9 cellular contexts compared by ENCODE assay signal in the genomic region with DNA sequence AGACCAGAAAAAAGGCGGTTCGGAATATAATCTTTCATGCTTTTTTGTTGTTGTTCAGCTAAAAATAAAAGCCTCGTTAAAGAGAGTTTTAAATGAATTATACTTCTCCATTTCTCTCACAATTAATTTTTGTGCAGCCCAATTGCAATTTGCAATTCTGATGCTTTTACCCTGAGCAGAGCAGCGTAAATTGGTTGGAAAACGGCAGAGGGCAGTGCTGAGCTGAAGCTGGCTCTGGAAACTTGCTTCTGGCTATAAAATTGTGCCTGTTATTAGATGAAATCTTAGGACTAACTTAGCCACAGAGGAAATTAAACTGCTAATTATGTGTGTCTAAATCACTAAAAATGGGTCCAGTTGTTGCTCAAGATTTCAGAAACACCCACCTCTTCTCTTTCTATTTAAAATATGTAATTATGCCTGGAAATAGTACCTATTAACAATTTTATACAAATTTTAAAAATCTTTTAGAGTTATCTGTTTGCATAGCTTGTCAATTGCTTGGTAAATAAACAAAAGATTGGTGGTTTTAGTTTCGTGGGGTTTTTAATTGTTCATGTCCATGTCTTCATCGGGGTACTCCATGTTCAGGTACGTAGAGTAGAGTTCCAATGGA.
DNase-seq lines count a peak whose midpoint lies in the region; ATAC-seq, FAIRE-seq and TF ChIP-seq lines count a peak whose summit lies in the region.
"Had no signal": no experiment of that assay in that cellular context is flagged by ENCODE, and none has a peak within 500 bp of the region (broad histone marks: within the 10 kb centered on the region; RNA-seq: fewer than 3 reads in every experiment).

No MANE protein-coding gene starts in this region.

- H3K27me3 ChIP-seq in OCI-LY3 (ENCODE audit: low read depth, low read length) (no peaks in the 10 kb centered on the region), bronchial epithelial cell (ENCODE audit: control insufficient read depth, insufficient read depth, low read length) (no peaks in the 10 kb centered on the region), kidney epithelial cell (ENCODE audit: control insufficient read depth, insufficient read depth, low read length) (no peaks in the 10 kb centered on the region)

- no peak overlapping the region for H3K9ac ChIP-seq in OCI-LY3 (ENCODE audit: low read length)

- DNase-seq in COR-L47 (lab: John Stamatoyannopoulos, UW) (peak; percentile 50), HK-2 (ENCODE audit: unreplicated experiment) (peak; percentile 10), bronchial epithelial cell (ENCODE audit: low read depth) (peak; percentile 42), kidney epithelial cell (ENCODE audit: low read depth) (peak; percentile 9), stromal cell of bone marrow (ENCODE audit: low read depth) (peak; percentile 36)
- DNase-seq: naive B cell had no signal

- H3K79me2 ChIP-seq in OCI-LY3 (ENCODE audit: low read length): no peaks in the 10 kb centered on the region

- no peak for FAIRE-seq in bronchial epithelial cell (lab: Jason Lieb, UNC)

- TF ChIP-seq CTCF in OCI-LY3 (IDR thresholded peaks at IDR 0.05; ENCODE audit: low read depth, low read length) (peak; percentile 63), bronchial epithelial cell (IDR thresholded peaks at IDR 0.05; ENCODE audit: insufficient read depth, low read length, severe bottlenecking) (peak; percentile 82), kidney epithelial cell (IDR thresholded peaks at IDR 0.05; ENCODE audit: insufficient read depth, low read length, poor library complexity, severe bottlenecking) (peak; percentile 91)

- no peak overlapping the region for H3K4me2 ChIP-seq in OCI-LY3 (ENCODE audit: low read length)

- ATAC-seq in GM21723 (IDR thresholded peaks at IDR 0.05; ENCODE audit: unreplicated experiment) (no peak), GM18873 (IDR thresholded peaks at IDR 0.05; ENCODE audit: low FRiP score, unreplicated experiment) (no peak)

- no peaks in the 10 kb centered on the region for H3K9me3 ChIP-seq in OCI-LY3 (ENCODE audit: insufficient read depth, low read length)

- H3K36me3 ChIP-seq in OCI-LY3 (replicated peaks; ENCODE audit: low read depth, low read length) (no peaks in the 10 kb centered on the region), bronchial epithelial cell (ENCODE audit: control insufficient read depth, insufficient read depth, low read length) (no peaks in the 10 kb centered on the region), kidney epithelial cell (ENCODE audit: control insufficient read depth, insufficient read depth, low read length) (no peaks in the 10 kb centered on the region)

- H4K20me1 ChIP-seq in OCI-LY3 (ENCODE audit: insufficient read depth, low read length): no peaks in the 10 kb centered on the region

- no peak overlapping the region for H3K27ac ChIP-seq in OCI-LY3 (ENCODE audit: low read length)

- no peak overlapping the region for H2AFZ ChIP-seq in OCI-LY3 (ENCODE audit: low read depth, low read length)

- H3K4me1 ChIP-seq in OCI-LY3 (ENCODE audit: low read length): no peaks in the 10 kb centered on the region

- H3K4me3 ChIP-seq in OCI-LY3 (ENCODE audit: low read length) (no peak overlapping the region), bronchial epithelial cell (ENCODE audit: low read depth, low read length) (no peak overlapping the region), kidney epithelial cell (ENCODE audit: low read depth, low read length) (no peak overlapping the region)
